24 cellular contexts compared by ENCODE assay signal in genomic region chr2:45627911-45628310, GRCh38. TPM values are rescaled to one million over a fixed set of nuclear protein-coding genes. Genes with fewer than 3 reads are reported as not detected.
DNase-seq lines count a peak whose midpoint lies in the region; ATAC-seq and TF ChIP-seq lines count a peak whose summit lies in the region.
"Had no signal": no experiment of that assay in that cellular context is flagged by ENCODE, and none has a peak within 500 bp of the region (broad histone marks: within the 10 kb centered on the region; RNA-seq: fewer than 3 reads in every experiment).

No MANE protein-coding gene starts in this region.

- DNase-seq in H4 (ENCODE audit: low spot score) = peak; percentile 48
- peak; percentile 41 for DNase-seq in adipocyte (ENCODE audit: low read depth)
- DNase-seq in fibroblast of villous mesenchyme (ENCODE audit: low read depth) = peak; percentile 48
- no peak for DNase-seq in Peyer's patch
- DNase-seq in RPMI8226 = no peak
- no peak for DNase-seq in NCI-H1417 (lab: John Stamatoyannopoulos, UW)
- DNase-seq: activated B cell treated with CpG ODN at 0.5 μM for 24 hours; body of pancreas; CD8-positive, alpha-beta T cell; effector CD4-positive, alpha-beta T cell; GDM1; H7; NCI-H1105; NCI-H2029 treated with DMSO at 0.1 percent for 48 hours; NCI-H2227 treated with DMSO at 0.1 percent for 48 hours; NCI-H748 treated with DMSO at 0.1 percent for 48 hours; right lobe of liver; stimulated activated CD4-positive, alpha-beta T cell treated with anti-CD3 and anti-CD28 coated beads, Interleukin-4, amount 100 ng/mL, for 4 hours; stimulated activated naive CD8-positive, alpha-beta T cell treated with anti-CD3 and anti-CD28 coated beads, Interleukin-15, Interleukin-2, amounts not matched to agents 100 U/mL and 50 U/mL, for 24 hours; T-helper 9 cell had no signal

- H3K9ac ChIP-seq in adipocyte (ENCODE audit: low read length) = no peak overlapping the region
- H3K9ac ChIP-seq: neural progenitor cell had no signal

- ATAC-seq in HG02870 (IDR thresholded peaks at IDR 0.05; ENCODE audit: unreplicated experiment) = no peak
- ATAC-seq: body of pancreas; CD8-positive, alpha-beta T cell; gastroesophageal sphincter; Right ventricle myocardium inferior; stimulated activated naive CD8-positive, alpha-beta T cell treated with anti-CD3 and anti-CD28 coated beads, Interleukin-15, Interleukin-2, amounts not matched to agents 100 U/mL and 50 U/mL, for 24 hours had no signal

- no peak for TF ChIP-seq POLR2A in Peyer's patch (IDR thresholded peaks at IDR 0.05)

- H3K36me3 ChIP-seq in adipocyte (ENCODE audit: control insufficient read depth, insufficient read depth, low read length, severe bottlenecking) (no peaks in the 10 kb centered on the region), Peyer's patch (no peaks in the 10 kb centered on the region)
- H3K36me3 ChIP-seq: gastroesophageal sphincter, neural progenitor cell, right lobe of liver had no signal

- H3K4me1 ChIP-seq in adipocyte (ENCODE audit: control insufficient read depth, insufficient read depth, low read length) = no peaks in the 10 kb centered on the region
- H3K4me1 ChIP-seq in Peyer's patch = no peaks in the 10 kb centered on the region

- TF ChIP-seq CTCF in fibroblast of villous mesenchyme (IDR thresholded peaks at IDR 0.05; ENCODE audit: insufficient read depth, low read depth, low read length) (no peak), Peyer's patch (IDR thresholded peaks at IDR 0.05) (no peak)

- H3K27me3 ChIP-seq in adipocyte (replicated peaks; ENCODE audit: control insufficient read depth, insufficient read depth, low read length) = no peaks in the 10 kb centered on the region
- H3K27me3 ChIP-seq in Peyer's patch = no peaks in the 10 kb centered on the region
- H3K27me3 ChIP-seq: body of pancreas, gastroesophageal sphincter, neural progenitor cell, right lobe of liver had no signal

- no peak overlapping the region for H3K27ac ChIP-seq in Peyer's patch
- H3K27ac ChIP-seq: body of pancreas, neural progenitor cell, right lobe of liver had no signal

- H3K4me3 ChIP-seq in adipocyte (ENCODE audit: low read length) (no peak overlapping the region), fibroblast of villous mesenchyme (ENCODE audit: low read depth, low read length) (no peak overlapping the region), Peyer's patch (no peak overlapping the region)
- H3K4me3 ChIP-seq: body of pancreas, gastroesophageal sphincter, neural progenitor cell, right lobe of liver had no signal

- H3K9me3 ChIP-seq in adipocyte (ENCODE audit: control insufficient read depth, low read length) = no peaks in the 10 kb centered on the region
- H3K9me3 ChIP-seq in Peyer's patch = no peaks in the 10 kb centered on the region
- H3K9me3 ChIP-seq: body of pancreas, gastroesophageal sphincter, right lobe of liver had no signal

RNA-seq across cellular contexts. Expression of gene SRBD1, which starts 16.8 kb away (rescaled TPM):
- total RNA-seq in H4 (2014; rRNA removed; shearing (Covaris generic)) = 14.4 and 15.5 TPM in 2 replicates
- total RNA-seq in fibroblast of villous mesenchyme (19.6 and 31.1 TPM in 2 replicates), Peyer's patch (10 to 100 TPM; 14.9 to 32.2 (median 22.5) TPM)

RNA-seq across cellular contexts. Expression of gene PRKCE, which starts 23.6 kb away (rescaled TPM):
- total RNA-seq in H4 (2014; rRNA removed; shearing (Covaris generic)) = 22.4 and 30.9 TPM in 2 replicates
- 19.0 and 27.2 TPM in 2 replicates for total RNA-seq in fibroblast of villous mesenchyme
- 10 to 100 TPM; 20.0 to 29.7 (median 25.2) TPM for total RNA-seq in Peyer's patch

Comparison
In these comparisons a context has a peak if more than half of its experiments do, and no peak if none do; other contexts are left out.
1. DNase-seq: peak in H4 (single experiment), adipocyte (single experiment) and fibroblast of villous mesenchyme (single experiment); none in Peyer's patch (0 of 3), RPMI8226 (single experiment) and NCI-H1417 (0 of 3).